8 cellular contexts compared by ENCODE assay signal in the genomic region with DNA sequence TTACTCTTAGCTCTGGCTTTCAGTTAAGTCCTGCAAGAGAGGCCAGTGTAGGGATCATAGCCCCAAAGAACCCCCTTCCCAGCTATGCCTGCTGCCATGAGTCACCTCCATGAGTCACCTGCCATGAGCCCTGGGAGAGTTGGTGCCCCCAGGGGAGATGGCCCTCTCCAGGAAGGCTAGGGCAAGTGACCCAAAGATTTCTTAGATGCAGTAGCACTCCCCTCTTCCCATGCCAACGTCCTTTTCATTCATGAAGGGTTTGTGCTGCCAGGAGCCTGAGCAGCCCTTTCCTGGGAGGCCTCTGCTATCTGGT.
DNase-seq lines count a peak whose midpoint lies in the region; ATAC-seq and TF ChIP-seq lines count a peak whose summit lies in the region.
"Had no signal": no experiment of that assay in that cellular context is flagged by ENCODE, and none has a peak within 500 bp of the region (broad histone marks: within the 10 kb centered on the region; RNA-seq: fewer than 3 reads in every experiment).

No MANE protein-coding gene starts in this region.

- H3K4me1 ChIP-seq in GM23248 (ENCODE audit: insufficient read depth) (peaks cover 29% of the 10 kb centered on the region), PC-9 (replicated peaks; ENCODE audit: insufficient read depth) (peaks cover 44% of the 10 kb centered on the region), neural progenitor cell (no peaks in the 10 kb centered on the region)

- H3K9me3 ChIP-seq in GM23248 (ENCODE audit: low read depth) (no peaks in the 10 kb centered on the region), PC-9 (ENCODE audit: insufficient read depth, low read depth) (no peaks in the 10 kb centered on the region), neural progenitor cell (ENCODE audit: low read depth) (no peaks in the 10 kb centered on the region)

- no peak for TF ChIP-seq CTCF in PC-9 (conservative IDR thresholded peaks at IDR 0.05)
- TF ChIP-seq CTCF in epithelial cell of esophagus (IDR thresholded peaks at IDR 0.05; ENCODE audit: insufficient read depth, low read depth, low read length, missing control alignments), result no peak
- TF ChIP-seq CTCF in retinal pigment epithelial cell (conservative IDR thresholded peaks at IDR 0.05; ENCODE audit: low read depth, low read length), result peak; percentile 7
- no peak for TF ChIP-seq CTCF in neural progenitor cell (IDR thresholded peaks at IDR 0.05)

- no peak overlapping the region for H3K27ac Mint-ChIP-seq in neural progenitor cell
- H3K27ac Mint-ChIP-seq: activated naive CD4-positive, alpha-beta T cell treated with anti-CD3 and anti-CD28 coated beads, Interleukin-2, amount 50 U/mL, for 24 hours had no signal

- H3K79me2 ChIP-seq in GM23248 (ENCODE audit: insufficient read depth), result no peaks in the 10 kb centered on the region
- no peaks in the 10 kb centered on the region; the same call in 1 of the 2 replicates for H3K79me2 ChIP-seq in PC-9 (ENCODE audit: low read depth)
- H3K79me2 ChIP-seq in neural progenitor cell (ENCODE audit: low read depth), result no peaks in the 10 kb centered on the region

- H2AFZ ChIP-seq in GM23248 (no peak overlapping the region), PC-9 (no peak overlapping the region), neural progenitor cell (replicated peaks) (no peak overlapping the region)

- H3K4me1 Mint-ChIP-seq in neural progenitor cell, result peaks cover 7% of the 10 kb centered on the region

- CTCF ChIA-PET in PC-9 (lab: Charles Lee), result interaction anchor here (0.9 kb wide), 1 partner anchor 52 kb away, joined by 3 read pairs; no protein-coding TSS in a partner anchor

- intact Hi-C loops in PC-9 (cut with micrococcal nuclease; ENCODE audit: unreplicated experiment) (loop anchor here (1.0 to 5.0 kb wide), 5 partner anchors 23 to 200 kb away; no protein-coding TSS in a partner anchor), left ventricle myocardium superior (cut with micrococcal nuclease) (no loop called here)

- H3K9me2 ChIP-seq in GM23248 (ENCODE audit: insufficient read depth) (no peaks in the 10 kb centered on the region), PC-9 (ENCODE audit: insufficient read depth) (no peaks in the 10 kb centered on the region)

- ATAC-seq in left ventricle myocardium superior (no peak), HG03571 (IDR thresholded peaks at IDR 0.05; ENCODE audit: unreplicated experiment) (no peak)

- DNase-seq in GM23248, result peak; percentile 79
- peak; percentile 94 to 96 for DNase-seq in PC-9
- peak; percentile 73 for DNase-seq in epithelial cell of esophagus (ENCODE audit: low read depth)
- no peak for DNase-seq in retinal pigment epithelial cell (ENCODE audit: low read depth)
- DNase-seq in left ventricle myocardium superior, result no peak
- no peak for DNase-seq in neural progenitor cell (ENCODE audit: low spot score)

- H3F3A ChIP-seq in GM23248 (ENCODE audit: insufficient read depth) (no peaks in the 10 kb centered on the region), PC-9 (ENCODE audit: insufficient read depth, low read depth) (peaks cover 28% of the 10 kb centered on the region), neural progenitor cell (ENCODE audit: low read depth) (no peaks in the 10 kb centered on the region)

- H3K36me3 ChIP-seq in GM23248 (ENCODE audit: low read depth) (no peaks in the 10 kb centered on the region), PC-9 (ENCODE audit: low read depth) (no peaks in the 10 kb centered on the region), neural progenitor cell (no peaks in the 10 kb centered on the region)

- no peaks in the 10 kb centered on the region for H3K9me3 Mint-ChIP-seq in neural progenitor cell
- H3K9me3 Mint-ChIP-seq: activated naive CD4-positive, alpha-beta T cell treated with anti-CD3 and anti-CD28 coated beads, Interleukin-2, amount 50 U/mL, for 24 hours had no signal

- H3K27me3 ChIP-seq in GM23248 (replicated peaks; ENCODE audit: insufficient read depth) (no peaks in the 10 kb centered on the region), PC-9 (ENCODE audit: insufficient read depth, low read depth) (no peaks in the 10 kb centered on the region), neural progenitor cell (no peaks in the 10 kb centered on the region)

- no peak overlapping the region for H3K27ac ChIP-seq in GM23248
- peak overlapping the region; percentile 86 for H3K27ac ChIP-seq in PC-9
- no peak overlapping the region for H3K27ac ChIP-seq in neural progenitor cell

- H3K4me2 ChIP-seq in GM23248 (ENCODE audit: unreplicated experiment), result peak overlapping the region; percentile 9
- peak overlapping the region; percentile 65 for H3K4me2 ChIP-seq in PC-9
- H3K4me2 ChIP-seq in neural progenitor cell, result no peak overlapping the region

- POLR2A ChIA-PET in PC-9 (lab: Charles Lee; ENCODE audit: unreplicated experiment), result interaction anchor here (0.6 to 0.8 kb wide), 2 partner anchors 17 to 258 kb away, joined by 3 to 5 read pairs; a partner anchor contains a TSS

- peaks cover 3% of the 10 kb centered on the region for H3K27me3 Mint-ChIP-seq in neural progenitor cell (ENCODE audit: insufficient read depth, low read depth)
- H3K27me3 Mint-ChIP-seq: activated naive CD4-positive, alpha-beta T cell treated with anti-CD3 and anti-CD28 coated beads, Interleukin-2, amount 50 U/mL, for 24 hours had no signal

- no peaks in the 10 kb centered on the region for H4K20me1 ChIP-seq in GM23248 (ENCODE audit: insufficient read depth)
- no peaks in the 10 kb centered on the region; the same call in 1 of the 2 replicates for H4K20me1 ChIP-seq in PC-9 (ENCODE audit: insufficient read depth)
- no peaks in the 10 kb centered on the region for H4K20me1 ChIP-seq in neural progenitor cell (ENCODE audit: low read depth)

- H3K36me3 Mint-ChIP-seq in neural progenitor cell, result peaks cover 10% of the 10 kb centered on the region

- no TSS peak for BruUV-seq in PC-9 (replicated peaks; lab: Mats Ljungman, UMichigan)

- H3K4me3 ChIP-seq in GM23248 (no peak overlapping the region), PC-9 (peak overlapping the region; percentile 12; the same call in 1 of the 2 replicates), epithelial cell of esophagus (ENCODE audit: low read length) (no peak overlapping the region), retinal pigment epithelial cell (ENCODE audit: low read length) (no peak overlapping the region), neural progenitor cell (no peak overlapping the region)

- WGBS in GM23248 (ENCODE audit: low coverage in 1 of 2, low lambda C conversion rate in 2 of 2, missing lambda C conversion rate in 2 of 2), 2 experiments, result 33 to 64% methylated on average over 1 of the region's 1 CpG

- in situ Hi-C loops in GM23248 (cut with MboI), result no loop called here

- H3K9ac ChIP-seq in GM23248, result no peak overlapping the region
- no peak overlapping the region for H3K9ac ChIP-seq in neural progenitor cell

- no peak overlapping the region for H3K4me3 Mint-ChIP-seq in neural progenitor cell
- H3K4me3 Mint-ChIP-seq: activated naive CD4-positive, alpha-beta T cell treated with anti-CD3 and anti-CD28 coated beads, Interleukin-2, amount 50 U/mL, for 24 hours had no signal

Comparison
In these comparisons a context has a peak if more than half of its experiments do, and no peak if none do; other contexts are left out.
1. DNase-seq: peak in GM23248 (single experiment), PC-9 (2 of 2) and epithelial cell of esophagus (single experiment); none in retinal pigment epithelial cell (single experiment), left ventricle myocardium superior (single experiment) and neural progenitor cell (single experiment).